Comparison of ENCODE assay signal across 13 cellular contexts in genomic region chr19:10725415-10725814, GRCh38.
"Had no signal": no experiment of that assay in that cellular context is flagged by ENCODE, and none has a peak within 500 bp of the region (broad histone marks: within the 10 kb centered on the region; RNA-seq: fewer than 3 reads in every experiment).

No MANE protein-coding gene starts in this region.

- H3K27ac ChIP-seq: ascending aorta, esophagus muscularis mucosa, psoas muscle, sigmoid colon, thyroid gland had no signal

- H3K36me3 ChIP-seq: ascending aorta, thyroid gland had no signal

- H3K4me3 ChIP-seq: ascending aorta, esophagus muscularis mucosa, psoas muscle, sigmoid colon, spleen, thyroid gland had no signal

- H3K27me3 ChIP-seq: ascending aorta, esophagus muscularis mucosa, sigmoid colon, spleen, thyroid gland had no signal

- H3K9me3 ChIP-seq: ascending aorta, esophagus muscularis mucosa, psoas muscle, sigmoid colon, spleen, thyroid gland had no signal

- DNase-seq: activated CD4-positive, alpha-beta T cell treated with anti-CD3 and anti-CD28 coated beads, Interleukin-2, amount 50 U/mL, for 4 hours; activated CD4-positive, CD25-positive, alpha-beta regulatory T cell treated with anti-CD3 and anti-CD28 coated beads, Interleukin-2, amount 50 U/mL, for 72 hours; activated naive CD4-positive, alpha-beta T cell; activated T-cell treated with anti-CD3 and anti-CD28 coated beads for 4 hours; effector CD4-positive, alpha-beta T cell; mesendoderm; psoas muscle; sigmoid colon; spleen; T1000; thyroid gland had no signal

- ATAC-seq: psoas muscle had no signal
